13 cellular contexts compared by ENCODE assay signal in genomic region chr7:79553811-79554555, GRCh38.
DNase-seq lines count a peak whose midpoint lies in the region; TF ChIP-seq lines count a peak whose summit lies in the region.
"Had no signal": no experiment of that assay in that cellular context is flagged by ENCODE, and none has a peak within 500 bp of the region (broad histone marks: within the 10 kb centered on the region; RNA-seq: fewer than 3 reads in every experiment).

No MANE protein-coding gene starts in this region.

- H3K27me3 ChIP-seq in transverse colon (no peaks in the 10 kb centered on the region), tibial artery (no peaks in the 10 kb centered on the region), suprapubic skin (no peaks in the 10 kb centered on the region)
- H3K27me3 ChIP-seq: BLaER1, neutrophil had no signal

- no peaks in the 10 kb centered on the region for H3K9me3 ChIP-seq in transverse colon
- no peaks in the 10 kb centered on the region for H3K9me3 ChIP-seq in tibial artery
- no peaks in the 10 kb centered on the region for H3K9me3 ChIP-seq in suprapubic skin
- H3K9me3 ChIP-seq: BLaER1, neutrophil had no signal

- 84 to 85% methylated on average over 6 of the region's 6 CpGs for WGBS in transverse colon (ENCODE audit: low coverage in 1 of 2), 2 donors
- WGBS in suprapubic skin: 91% methylated on average over 6 of the region's 6 CpGs

- TF ChIP-seq POLR2A in transverse colon (IDR thresholded peaks at IDR 0.05) (no peak), suprapubic skin (IDR thresholded peaks at IDR 0.05) (no peak)

- H3K36me3 ChIP-seq in transverse colon (no peaks in the 10 kb centered on the region), tibial artery (no peaks in the 10 kb centered on the region), suprapubic skin (no peaks in the 10 kb centered on the region)
- H3K36me3 ChIP-seq: BLaER1, neutrophil had no signal

- intact Hi-C loops in transverse colon (cut with DNase I; ENCODE audit: low total_unique reads) (no loop called here), tibial artery (cut with DNase I; ENCODE audit: low total_unique reads) (no loop called here)

- TF ChIP-seq CTCF in choroid plexus epithelial cell (conservative IDR thresholded peaks at IDR 0.05; ENCODE audit: low read depth, low read length): no peak
- TF ChIP-seq CTCF in transverse colon (IDR thresholded peaks at IDR 0.05): no peak
- TF ChIP-seq CTCF in tibial artery (IDR thresholded peaks at IDR 0.05): no peak
- TF ChIP-seq CTCF in suprapubic skin (IDR thresholded peaks at IDR 0.05): no peak

- no peak overlapping the region for H3K4me3 ChIP-seq in choroid plexus epithelial cell (ENCODE audit: low read depth, low read length)
- H3K4me3 ChIP-seq in transverse colon: no peak overlapping the region
- no peak overlapping the region for H3K4me3 ChIP-seq in tibial artery
- no peak overlapping the region for H3K4me3 ChIP-seq in suprapubic skin
- H3K4me3 ChIP-seq: BLaER1, skin epidermis had no signal

- in situ Hi-C loops in Caki2 (cut with HindIII; ENCODE audit: low pct_unique_long_range_greater_than_20kb, low sequenced_read_pairs): no loop called here
- in situ Hi-C loops in transverse colon (cut with MboI; ENCODE audit: low pct_ligation_motif_present in 1 of 4, low pct_unique_long_range_greater_than_20kb in 1 of 4, low sequenced_read_pairs in 3 of 4): no loop called here

- TF ChIP-seq EP300 in transverse colon (IDR thresholded peaks at IDR 0.05; ENCODE audit: low read depth) (no peak), suprapubic skin (IDR thresholded peaks at IDR 0.05) (no peak)

- H3K4me1 ChIP-seq in transverse colon: no peaks in the 10 kb centered on the region
- no peaks in the 10 kb centered on the region for H3K4me1 ChIP-seq in tibial artery
- no peaks in the 10 kb centered on the region for H3K4me1 ChIP-seq in suprapubic skin
- H3K4me1 ChIP-seq: BLaER1 had no signal

- DNase-seq in Caki2 (ENCODE audit: low read depth) (peak; percentile 22), LHCN-M2 (ENCODE audit: low read depth) (peak; percentile 64), choroid plexus epithelial cell (ENCODE audit: low read depth) (peak; percentile 82), myocyte (ENCODE audit: low read depth) (peak; percentile 8), transverse colon (no peak), tibial artery (no peak), suprapubic skin (ENCODE audit: low spot score in 2 of 2) (no peak), NCI-H69 (lab: John Stamatoyannopoulos, UW) (no peak)
- DNase-seq: activated B cell treated with CpG ODN at 0.5 μM for 24 hours, NCI-H1105 treated with DMSO at 0.1 percent for 48 hours had no signal

- H3K27ac ChIP-seq in transverse colon (no peak overlapping the region), tibial artery (no peak overlapping the region), suprapubic skin (no peak overlapping the region)
- H3K27ac ChIP-seq: BLaER1, neutrophil, skin epidermis had no signal

Comparison
In these comparisons a context has a peak if more than half of its experiments do, and no peak if none do; other contexts are left out.
1. DNase-seq: peak in Caki2 (single experiment), LHCN-M2 (single experiment), choroid plexus epithelial cell (single experiment) and myocyte (single experiment); none in transverse colon (single experiment), tibial artery (0 of 2), suprapubic skin (0 of 2) and NCI-H69 (single experiment).